25 cellular contexts compared by ENCODE assay signal in genomic region chr6:47209632-47210031, GRCh38.
DNase-seq lines count a peak whose midpoint lies in the region; TF ChIP-seq lines count a peak whose summit lies in the region.
"Had no signal": no experiment of that assay in that cellular context is flagged by ENCODE, and none has a peak within 500 bp of the region (broad histone marks: within the 10 kb centered on the region; RNA-seq: fewer than 3 reads in every experiment).

No MANE protein-coding gene starts in this region.

- H3K36me3 ChIP-seq in GM23248 (ENCODE audit: low read depth) (no peaks in the 10 kb centered on the region), trophoblast cell (ENCODE audit: control insufficient read depth in 1 of 2, insufficient read depth in 2 of 2, low read length in 2 of 2) (no peaks in the 10 kb centered on the region)
- H3K36me3 ChIP-seq: ascending aorta, esophagus squamous epithelium, heart left ventricle had no signal

- peak overlapping the region; percentile 41 for H3K18ac ChIP-seq in trophoblast cell (ENCODE audit: low read length)

- DNase-seq in GM23248 = peak; percentile 45
- DNase-seq in astrocyte of the cerebellum (ENCODE audit: low read depth) = peak; percentile 45
- peak; percentile 71 for DNase-seq in fibroblast of pulmonary artery (ENCODE audit: low read depth)
- peak; percentile 42 to 68 for DNase-seq in trophoblast cell
- no peak for DNase-seq in NCI-H1694 treated with DMSO at 0.1 percent for 48 hours (lab: John Stamatoyannopoulos, UW)
- DNase-seq in SK-N-DZ (ENCODE audit: low spot score) = no peak
- no peak for DNase-seq in activated effector memory CD4-positive, alpha-beta T cell treated with Interleukin-2 at 50 U/mL for 16 hours
- DNase-seq: activated CD4-positive, alpha-beta T cell treated with anti-CD3 and anti-CD28 coated beads, Interleukin-2, amount 10 ng/mL, durations not matched to agents 7 days and 5 days; activated CD8-positive, alpha-beta memory T cell treated with anti-CD3 and anti-CD28 coated beads, Interleukin-2, amount 10 ng/mL, durations not matched to agents 7 days and 5 days; DMS53; effector CD8-positive, alpha-beta T cell; esophagus squamous epithelium; heart left ventricle; left ventricle myocardium superior; mucosa of descending colon; NCI-H1417; NCI-H524; psoas muscle; stimulated activated CD4-positive, alpha-beta T cell treated with anti-CD3 and anti-CD28 coated beads, Interleukin-2, amount 100 ng/mL, for 48 hours; stimulated activated naive CD4-positive, alpha-beta T cell treated with Interleukin-2 at 50 U/mL for 16 hours; T-helper 17 cell had no signal

- no peak overlapping the region for H3K23ac ChIP-seq in trophoblast cell (ENCODE audit: low read length)

- H2AFZ ChIP-seq in GM23248 (no peak overlapping the region), trophoblast cell (ENCODE audit: insufficient read depth, low read length, poor library complexity) (no peak overlapping the region)

- no peaks in the 10 kb centered on the region for H3K9me2 ChIP-seq in GM23248 (ENCODE audit: insufficient read depth)

- no peak overlapping the region for H3K4me2 ChIP-seq in GM23248 (ENCODE audit: unreplicated experiment)
- no peak overlapping the region for H3K4me2 ChIP-seq in trophoblast cell (ENCODE audit: low read length)

- H3K27me3 ChIP-seq in GM23248 (replicated peaks; ENCODE audit: insufficient read depth) (no peaks in the 10 kb centered on the region), trophoblast cell (ENCODE audit: insufficient read depth, low read length) (no peaks in the 10 kb centered on the region)
- H3K27me3 ChIP-seq: ascending aorta, esophagus squamous epithelium, heart left ventricle had no signal

- no peaks in the 10 kb centered on the region for H4K20me1 ChIP-seq in GM23248 (ENCODE audit: insufficient read depth)

- H3K9ac ChIP-seq in GM23248 (no peak overlapping the region), trophoblast cell (ENCODE audit: low read length) (no peak overlapping the region)

- H2BK12ac ChIP-seq in trophoblast cell (ENCODE audit: low read length) = peak overlapping the region; percentile 68

- peak overlapping the region; percentile 25 for H2BK5ac ChIP-seq in trophoblast cell (ENCODE audit: low read depth, low read length, poor library complexity)

- 8 to 14% methylated on average over 5 to 6 of the region's 6 CpGs for WGBS in GM23248 (ENCODE audit: low coverage in 1 of 2, low lambda C conversion rate in 2 of 2, missing lambda C conversion rate in 2 of 2), 2 experiments
- WGBS in trophoblast cell (ENCODE audit: extremely low coverage, insufficient coverage, insufficient read length) = no CpG with 5 or more reads among the region's 6 CpGs

- no peaks in the 10 kb centered on the region for H3K9me3 ChIP-seq in GM23248 (ENCODE audit: low read depth)
- no peaks in the 10 kb centered on the region for H3K9me3 ChIP-seq in trophoblast cell (ENCODE audit: insufficient read depth, low read depth, low read length)
- H3K9me3 ChIP-seq: esophagus squamous epithelium, mucosa of descending colon, psoas muscle had no signal

- in situ Hi-C loops in GM23248 (cut with MboI) = no loop called here
- in situ Hi-C loops in astrocyte of the cerebellum (cut with HindIII; ENCODE audit: low sequenced_read_pairs) = no loop called here

- TF ChIP-seq CTCF in astrocyte of the cerebellum (IDR thresholded peaks at IDR 0.05; ENCODE audit: low read depth, low read length, missing control alignments) = no peak
- no peak for TF ChIP-seq CTCF in fibroblast of pulmonary artery (IDR thresholded peaks at IDR 0.05; ENCODE audit: low read length, missing control alignments)

- H4K8ac ChIP-seq in trophoblast cell (ENCODE audit: low read depth, low read length) = no peak overlapping the region

- H3K27ac ChIP-seq in GM23248 (no peak overlapping the region), trophoblast cell (ENCODE audit: low read depth, low read length) (no peak overlapping the region)
- H3K27ac ChIP-seq: ascending aorta, esophagus squamous epithelium, heart left ventricle, psoas muscle, SK-N-MC, skin epidermis, VCaP had no signal

- peak overlapping the region; percentile 50 for H4K91ac ChIP-seq in trophoblast cell (ENCODE audit: low read depth, low read length)

- H3F3A ChIP-seq in GM23248 (ENCODE audit: insufficient read depth) = no peaks in the 10 kb centered on the region

- H3K79me2 ChIP-seq in GM23248 (ENCODE audit: insufficient read depth) (no peaks in the 10 kb centered on the region), trophoblast cell (ENCODE audit: control insufficient read depth, insufficient read depth, low read length, poor library complexity) (no peaks in the 10 kb centered on the region)

- H3K4me3 ChIP-seq in GM23248 (no peak overlapping the region), astrocyte of the cerebellum (ENCODE audit: low read depth, low read length) (no peak overlapping the region), fibroblast of pulmonary artery (replicated peaks; ENCODE audit: low read depth, low read length) (no peak overlapping the region), trophoblast cell (ENCODE audit: low read depth, low read length) (no peak overlapping the region)
- H3K4me3 ChIP-seq: ascending aorta, esophagus squamous epithelium, heart left ventricle, mucosa of descending colon, psoas muscle, SK-N-MC, skin epidermis had no signal

- no peak overlapping the region for H3K4ac ChIP-seq in trophoblast cell (ENCODE audit: low read depth, low read length)

- H3K4me1 ChIP-seq in GM23248 (ENCODE audit: insufficient read depth) = no peaks in the 10 kb centered on the region
- H3K4me1 ChIP-seq in trophoblast cell (ENCODE audit: control insufficient read depth in 1 of 2, insufficient read depth in 2 of 2, low read length in 2 of 2) = peaks cover 8 to 10% of the 10 kb centered on the region in 2 experiments
- H3K4me1 ChIP-seq: ascending aorta, heart left ventricle, psoas muscle had no signal

- H2BK120ac ChIP-seq in trophoblast cell (ENCODE audit: insufficient read depth, low read length, poor library complexity) = peak overlapping the region; percentile 52

- peaks cover 6% of the 10 kb centered on the region for H3K79me1 ChIP-seq in trophoblast cell (ENCODE audit: low read length)

- H2AK5ac ChIP-seq in trophoblast cell (ENCODE audit: low read length) = no peak overlapping the region

- H4K12ac ChIP-seq in trophoblast cell (ENCODE audit: low read depth, low read length) = no peak overlapping the region

- H3K14ac ChIP-seq in trophoblast cell (ENCODE audit: low read length) = no peak overlapping the region

Comparison
In these comparisons a context has a peak if more than half of its experiments do, and no peak if none do; other contexts are left out.
1. DNase-seq: peak in GM23248 (single experiment), astrocyte of the cerebellum (single experiment), fibroblast of pulmonary artery (single experiment) and trophoblast cell (2 of 2); none in NCI-H1694 treated with DMSO at 0.1 percent for 48 hours (single experiment), SK-N-DZ (single experiment) and activated effector memory CD4-positive, alpha-beta T cell treated with Interleukin-2 at 50 U/mL for 16 hours (single experiment).